ENCODE assay signal across 11 cellular contexts in genomic region chr22:19068784-19069271, GRCh38.
"Had no signal": no experiment of that assay in that cellular context is flagged by ENCODE, and none has a peak within 500 bp of the region (broad histone marks: within the 10 kb centered on the region; RNA-seq: fewer than 3 reads in every experiment).

No MANE protein-coding gene starts in this region.

- H3K4me3 ChIP-seq: skin epidermis, tibial nerve had no signal

- H3K9me3 Mint-ChIP-seq: activated CD4-positive, alpha-beta T cell treated with anti-CD3 and anti-CD28 coated beads, Interleukin-2, amount 10 ng/mL, durations not matched to agents 24 days and 14 days; activated naive CD8-positive, alpha-beta T cell treated with anti-CD3 and anti-CD28 coated beads, Interleukin-2, amount 10 ng/mL, durations not matched to agents 7 days and 5 days; endodermal cell; natural killer cell treated with Interleukin-12 subunit alpha and Interleukin-12 subunit beta and Interleukin-15 and Interleukin-18, amount 100 ng/mL, for 72 hours; stimulated activated effector memory CD8-positive, alpha-beta T cell treated with anti-CD3 and anti-CD28 coated beads, Interleukin-12 subunit alpha, Interleukin-12 subunit beta, amount 100 ng/mL, for 72 hours had no signal

- DNase-seq: activated CD4-positive, alpha-beta T cell treated with anti-CD3 and anti-CD28 coated beads, Interleukin-2, amount 10 ng/mL, durations not matched to agents 24 days and 14 days; activated gamma-delta T cell treated with Interleukin-2 at 50 U/mL for 16 hours; activated naive CD8-positive, alpha-beta T cell treated with anti-CD3 and anti-CD28 coated beads, Interleukin-2, amount 10 ng/mL, durations not matched to agents 7 days and 5 days; activated T-cell treated with anti-CD3 and anti-CD28 coated beads, Interleukin-2, amount 50 U/mL, for 48 hours; anterior cingulate cortex; endodermal cell; T-helper 9 cell had no signal

- H3K27me3 Mint-ChIP-seq: activated CD4-positive, alpha-beta T cell treated with anti-CD3 and anti-CD28 coated beads, Interleukin-2, amount 10 ng/mL, durations not matched to agents 24 days and 14 days; activated naive CD8-positive, alpha-beta T cell treated with anti-CD3 and anti-CD28 coated beads, Interleukin-2, amount 10 ng/mL, durations not matched to agents 7 days and 5 days; natural killer cell treated with Interleukin-12 subunit alpha and Interleukin-12 subunit beta and Interleukin-15 and Interleukin-18, amount 100 ng/mL, for 72 hours had no signal

- H3K27me3 ChIP-seq: tibial nerve had no signal

- H3K4me3 Mint-ChIP-seq: activated CD4-positive, alpha-beta T cell treated with anti-CD3 and anti-CD28 coated beads, Interleukin-2, amount 10 ng/mL, durations not matched to agents 24 days and 14 days; activated naive CD8-positive, alpha-beta T cell treated with anti-CD3 and anti-CD28 coated beads, Interleukin-2, amount 10 ng/mL, durations not matched to agents 7 days and 5 days; endodermal cell; natural killer cell treated with Interleukin-12 subunit alpha and Interleukin-12 subunit beta and Interleukin-15 and Interleukin-18, amount 100 ng/mL, for 72 hours; stimulated activated effector memory CD8-positive, alpha-beta T cell treated with anti-CD3 and anti-CD28 coated beads, Interleukin-12 subunit alpha, Interleukin-12 subunit beta, amount 100 ng/mL, for 72 hours had no signal

- H3K27ac Mint-ChIP-seq: activated CD4-positive, alpha-beta T cell treated with anti-CD3 and anti-CD28 coated beads, Interleukin-2, amount 10 ng/mL, durations not matched to agents 24 days and 14 days; activated naive CD8-positive, alpha-beta T cell treated with anti-CD3 and anti-CD28 coated beads, Interleukin-2, amount 10 ng/mL, durations not matched to agents 7 days and 5 days; endodermal cell; natural killer cell treated with Interleukin-12 subunit alpha and Interleukin-12 subunit beta and Interleukin-15 and Interleukin-18, amount 100 ng/mL, for 72 hours; stimulated activated effector memory CD8-positive, alpha-beta T cell treated with anti-CD3 and anti-CD28 coated beads, Interleukin-12 subunit alpha, Interleukin-12 subunit beta, amount 100 ng/mL, for 72 hours had no signal

- H3K27ac ChIP-seq: skin epidermis, tibial nerve had no signal

- ATAC-seq: natural killer cell treated with Interleukin-12 subunit alpha and Interleukin-12 subunit beta and Interleukin-15 and Interleukin-18, amount 100 ng/mL, for 72 hours; stimulated activated effector memory CD8-positive, alpha-beta T cell treated with anti-CD3 and anti-CD28 coated beads, Interleukin-12 subunit alpha, Interleukin-12 subunit beta, amount 100 ng/mL, for 72 hours had no signal

- H3K4me1 Mint-ChIP-seq: activated CD4-positive, alpha-beta T cell treated with anti-CD3 and anti-CD28 coated beads, Interleukin-2, amount 10 ng/mL, durations not matched to agents 24 days and 14 days; endodermal cell had no signal
